Comparison of ENCODE assay signal across 10 cellular contexts in genomic region chr17:58757162-58757613, GRCh38. TPM values are rescaled to one million over a fixed set of nuclear protein-coding genes. Genes with fewer than 3 reads are reported as not detected.
A peak's percentile ranks its signal among the peaks of the same experiment; 100 is the strongest.
DNase-seq lines count a peak whose midpoint lies in the region; TF ChIP-seq lines count a peak whose summit lies in the region.
"Had no signal": no experiment of that assay in that cellular context is flagged by ENCODE, and none has a peak within 500 bp of the region (broad histone marks: within the 10 kb centered on the region; RNA-seq: fewer than 3 reads in every experiment).

No MANE protein-coding gene starts in this region.

- H3K4me1 ChIP-seq in KMS-11 (ENCODE audit: low read depth, poor library complexity, severe bottlenecking) (no peaks in the 10 kb centered on the region), neural progenitor cell (peaks cover 11% of the 10 kb centered on the region)

- peaks cover 30% of the 10 kb centered on the region for H3F3A ChIP-seq in neural progenitor cell (ENCODE audit: low read depth)

- no peak overlapping the region for H3K9ac ChIP-seq in KMS-11
- H3K9ac ChIP-seq in neural progenitor cell: peak overlapping the region; percentile 43

- DNase-seq in DMS 273 (lab: John Stamatoyannopoulos, UW; ENCODE audit: unreplicated experiment) (peak; percentile 32), DMS 273 treated with DMSO at 0.1 percent for 48 hours (lab: John Stamatoyannopoulos, UW) (no peak), cerebellum (ENCODE audit: low spot score) (peak; percentile 7), neural progenitor cell (ENCODE audit: low spot score) (no peak), COR-L47 (lab: John Stamatoyannopoulos, UW) (no peak), germinal center (ENCODE audit: low spot score) (no peak), HuH-7.5 (ENCODE audit: low spot score) (no peak)
- DNase-seq: small intestine had no signal

- H3K4me3 Mint-ChIP-seq in neural progenitor cell: peak overlapping the region; percentile 100

- peaks cover 16% of the 10 kb centered on the region for H3K36me3 Mint-ChIP-seq in neural progenitor cell

- H3K27ac ChIP-seq in KMS-11 (no peak overlapping the region), neural progenitor cell (no peak overlapping the region)
- H3K27ac ChIP-seq: tibial nerve had no signal

- peak overlapping the region; percentile 81; the same call in 1 of the 2 replicates for H3K4me2 ChIP-seq in KMS-11
- peak overlapping the region; percentile 99 for H3K4me2 ChIP-seq in neural progenitor cell

- peaks cover 2% of the 10 kb centered on the region for H3K27me3 Mint-ChIP-seq in neural progenitor cell (ENCODE audit: insufficient read depth, low read depth)

- peaks cover 16% of the 10 kb centered on the region for H3K27me3 ChIP-seq in KMS-11 (ENCODE audit: insufficient read depth, low read depth)
- H3K27me3 ChIP-seq in neural progenitor cell: peaks cover 27% of the 10 kb centered on the region

- H3K4me3 ChIP-seq in KMS-11 (IDR thresholded peaks at IDR 0.05; ENCODE audit: insufficient read depth, low read depth, low read length) (no peak overlapping the region), neural progenitor cell (peak overlapping the region; percentile 98)

- TF ChIP-seq CTCF in KMS-11 (conservative IDR thresholded peaks at IDR 0.05; ENCODE audit: low read depth, low read length): no peak
- no peak for TF ChIP-seq CTCF in neural progenitor cell (IDR thresholded peaks at IDR 0.05)

- no peak overlapping the region for H3K27ac Mint-ChIP-seq in neural progenitor cell

- H4K20me1 ChIP-seq in KMS-11 (ENCODE audit: insufficient read depth) (no peaks in the 10 kb centered on the region), neural progenitor cell (ENCODE audit: low read depth) (peaks cover 21% of the 10 kb centered on the region)

- H3K9me3 Mint-ChIP-seq in neural progenitor cell: no peaks in the 10 kb centered on the region

- peaks cover 23% of the 10 kb centered on the region for H3K4me1 Mint-ChIP-seq in neural progenitor cell

- H3K79me2 ChIP-seq in KMS-11 (ENCODE audit: insufficient read depth, low read depth) (no peaks in the 10 kb centered on the region), neural progenitor cell (ENCODE audit: low read depth) (peaks cover 28% of the 10 kb centered on the region)

- no peaks in the 10 kb centered on the region for H3K9me3 ChIP-seq in neural progenitor cell (ENCODE audit: low read depth)
- H3K9me3 ChIP-seq: tibial nerve had no signal

- H2AFZ ChIP-seq in KMS-11 (ENCODE audit: low read depth) (no peak overlapping the region), neural progenitor cell (replicated peaks) (peak overlapping the region; percentile 78)

- H3K36me3 ChIP-seq in KMS-11 (ENCODE audit: insufficient read depth) (no peaks in the 10 kb centered on the region), neural progenitor cell (no peaks in the 10 kb centered on the region)
- H3K36me3 ChIP-seq: tibial nerve had no signal

RNA-seq across cellular contexts. Expression of gene PPM1E, which starts 1.5 kb away (rescaled TPM):
- total RNA-seq in cerebellum (29.2 TPM), neural progenitor cell (ENCODE audit: low replicate concordance) (13.2 and 18.8 TPM in 2 replicates)

Comparison
In these comparisons a context has a peak if more than half of its experiments do, and no peak if none do; other contexts are left out.
1. DNase-seq: peak in DMS 273 (single experiment) and cerebellum (single experiment); none in DMS 273 treated with DMSO at 0.1 percent for 48 hours (single experiment), neural progenitor cell (single experiment), COR-L47 (single experiment), germinal center (single experiment) and HuH-7.5 (single experiment).